In the genomic region with DNA sequence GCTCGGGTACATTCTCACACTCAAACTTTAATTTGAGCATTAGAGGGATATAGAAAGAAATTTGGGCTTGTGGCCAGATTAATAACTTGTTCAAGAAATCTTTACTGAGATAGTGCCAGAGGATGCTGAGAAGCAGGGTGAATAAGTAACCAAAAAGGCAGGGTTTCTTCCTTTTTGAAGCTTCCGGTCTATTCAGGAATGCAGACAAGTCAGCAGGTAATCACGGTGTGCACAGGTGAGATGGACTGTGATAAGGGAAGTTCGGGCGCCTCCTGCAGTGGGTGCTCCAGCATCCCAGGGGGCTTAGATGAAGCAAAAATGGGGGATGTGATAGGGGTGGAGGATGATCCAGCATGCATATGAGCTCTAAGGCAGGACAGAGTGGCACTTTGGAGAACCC, we compare ENCODE assay signal across 22 cellular contexts. TPM values are rescaled to one million over a fixed set of nuclear protein-coding genes. Genes with fewer than 3 reads are reported as not detected.
DNase-seq lines count a peak whose midpoint lies in the region; ATAC-seq, FAIRE-seq and TF ChIP-seq lines count a peak whose summit lies in the region.
"Had no signal": no experiment of that assay in that cellular context is flagged by ENCODE, and none has a peak within 500 bp of the region (broad histone marks: within the 10 kb centered on the region; RNA-seq: fewer than 3 reads in every experiment).

No MANE protein-coding gene starts in this region.

- H3K4ac ChIP-seq in mesendoderm (ENCODE audit: low read depth, low read length) = no peak overlapping the region

- no peak overlapping the region for H3K23ac ChIP-seq in mesendoderm (ENCODE audit: low read length)

- no peak overlapping the region for H2BK5ac ChIP-seq in mesendoderm (ENCODE audit: low read length)

- peak overlapping the region; percentile 29 for H3K4me3 Mint-ChIP-seq in Caco-2 (ENCODE audit: unreplicated experiment)
- H3K4me3 Mint-ChIP-seq: CD4-positive, CD25-positive, alpha-beta regulatory T cell had no signal

- no peak overlapping the region for H3K27ac Mint-ChIP-seq in Caco-2 (ENCODE audit: unreplicated experiment)
- H3K27ac Mint-ChIP-seq: CD4-positive, CD25-positive, alpha-beta regulatory T cell had no signal

- H3K9me3 ChIP-seq in Caco-2 (peaks cover 2% of the 10 kb centered on the region; the same call in 1 of the 2 replicates), keratinocyte (ENCODE audit: control insufficient read depth, low read depth, low read length) (no peaks in the 10 kb centered on the region), pancreas (no peaks in the 10 kb centered on the region)
- H3K9me3 ChIP-seq: BLaER1 had no signal

- no peak overlapping the region for H2BK120ac ChIP-seq in mesendoderm (ENCODE audit: low read depth, low read length)

- no peaks in the 10 kb centered on the region for H3K79me1 ChIP-seq in mesendoderm (ENCODE audit: low read length)

- TF ChIP-seq CTCF in Caco-2 (IDR thresholded peaks at IDR 0.05; ENCODE audit: insufficient read depth in 1 of 2, low read depth in 1 of 2, low read length in 1 of 2, severe bottlenecking in 1 of 2, unreplicated experiment in 1 of 2) (peak in 1 of 2 experiments; percentile 19), keratinocyte (optimal IDR thresholded peaks at IDR 0.05 in 1 of 3, IDR thresholded peaks at IDR 0.05 in 1 of 3, conservative IDR thresholded peaks at IDR 0.05 in 1 of 3; ENCODE audit: extremely low read depth in 1 of 3, insufficient read depth in 2 of 3, low read length in 3 of 3) (peak in 1 of 3 experiments; percentile 19), pancreas (IDR thresholded peaks at IDR 0.05) (no peak)

- H3K18ac ChIP-seq in mesendoderm (ENCODE audit: low read length) = no peak overlapping the region

- H3K27me3 Mint-ChIP-seq in Caco-2 (ENCODE audit: insufficient read depth, unreplicated experiment) = no peaks in the 10 kb centered on the region

- POLR2A ChIA-PET in Caco-2 (lab: Charles Lee) = no interaction called here

- no peak overlapping the region for H4K5ac ChIP-seq in mesendoderm (ENCODE audit: low read length)

- no peaks in the 10 kb centered on the region for H3K36me3 Mint-ChIP-seq in Caco-2 (ENCODE audit: insufficient read depth, unreplicated experiment)
- H3K36me3 Mint-ChIP-seq: CD4-positive, CD25-positive, alpha-beta regulatory T cell had no signal

- dilution Hi-C loops in keratinocyte (cut with MboI; ENCODE audit: extremely low pct_ligation_motif_present, low sequenced_read_pairs) = no loop called here

- intact Hi-C loops in Caco-2 (cut with micrococcal nuclease; ENCODE audit: unreplicated experiment) (no loop called here), pancreas (cut with DNase I) (no loop called here)

- H3K9me1 ChIP-seq in keratinocyte (ENCODE audit: control insufficient read depth, extremely low read depth, insufficient read depth, low read length) = no peaks in the 10 kb centered on the region

- no peaks in the 10 kb centered on the region for H3K36me3 ChIP-seq in Caco-2 (ENCODE audit: control insufficient read depth, insufficient read depth, low read length)
- H3K36me3 ChIP-seq in keratinocyte (ENCODE audit: control insufficient read depth in 2 of 2, extremely low read depth in 1 of 2, insufficient read depth in 2 of 2, low read length in 2 of 2) = no peaks in the 10 kb centered on the region
- H3K36me3 ChIP-seq in pancreas = no peaks in the 10 kb centered on the region
- no peaks in the 10 kb centered on the region for H3K36me3 ChIP-seq in mesendoderm (ENCODE audit: control insufficient read depth, insufficient read depth, low read length)
- H3K36me3 ChIP-seq: BLaER1, MG63 had no signal

- H3K4me3 ChIP-seq in Caco-2 (ENCODE audit: low read depth, low read length) (no peak overlapping the region), keratinocyte (ENCODE audit: control insufficient read depth in 2 of 3, extremely low read depth in 1 of 3, insufficient read depth in 2 of 3, low read depth in 1 of 3, low read length in 3 of 3) (no peak overlapping the region), pancreas (no peak overlapping the region), mesendoderm (ENCODE audit: low read length) (no peak overlapping the region)
- H3K4me3 ChIP-seq: BLaER1, MG63 had no signal

- no peak overlapping the region for H3K9ac ChIP-seq in keratinocyte (ENCODE audit: control insufficient read depth, extremely low read depth, insufficient read depth, low read length)
- no peak overlapping the region for H3K9ac ChIP-seq in mesendoderm (ENCODE audit: low read length)
- H3K9ac ChIP-seq: BLaER1 had no signal

- H3K27ac ChIP-seq in keratinocyte (ENCODE audit: control insufficient read depth, insufficient read depth, low read length) (no peak overlapping the region), pancreas (no peak overlapping the region), mesendoderm (ENCODE audit: low read depth, low read length) (no peak overlapping the region)
- H3K27ac ChIP-seq: BLaER1 had no signal

- no TSS peak for BruUV-seq in Caco-2 (replicated peaks; lab: Mats Ljungman, UMichigan)

- H2BK15ac ChIP-seq in mesendoderm (replicated peaks; ENCODE audit: low read depth) = no peak overlapping the region

- H3K9me3 Mint-ChIP-seq in Caco-2 (ENCODE audit: unreplicated experiment) = no peaks in the 10 kb centered on the region

- H3K4me1 ChIP-seq in Caco-2 = peaks cover 21% of the 10 kb centered on the region
- peaks cover 20% of the 10 kb centered on the region for H3K4me1 ChIP-seq in keratinocyte (ENCODE audit: control insufficient read depth, extremely low read depth, insufficient read depth, low read length)
- no peaks in the 10 kb centered on the region for H3K4me1 ChIP-seq in pancreas
- H3K4me1 ChIP-seq in mesendoderm (ENCODE audit: control insufficient read depth, low read depth, low read length) = no peaks in the 10 kb centered on the region
- H3K4me1 ChIP-seq: BLaER1 had no signal

- no peaks in the 10 kb centered on the region for H4K20me1 ChIP-seq in keratinocyte (ENCODE audit: control insufficient read depth, extremely low read depth, insufficient read depth, low read length)
- H4K20me1 ChIP-seq: BLaER1 had no signal

- no peaks in the 10 kb centered on the region for H3K79me2 ChIP-seq in keratinocyte (ENCODE audit: control insufficient read depth, insufficient read depth, low read length)
- no peaks in the 10 kb centered on the region for H3K79me2 ChIP-seq in mesendoderm (ENCODE audit: control insufficient read depth, insufficient read depth, low read length)

- H3K27me3 ChIP-seq in Caco-2 (replicated peaks; ENCODE audit: control insufficient read depth, insufficient read depth, low read length) (no peaks in the 10 kb centered on the region), keratinocyte (ENCODE audit: control insufficient read depth, extremely low read depth, insufficient read depth, low read length) (no peaks in the 10 kb centered on the region), pancreas (no peaks in the 10 kb centered on the region), mesendoderm (ENCODE audit: insufficient read depth, low read length, poor library complexity) (no peaks in the 10 kb centered on the region)
- H3K27me3 ChIP-seq: BLaER1, MG63 had no signal

- no peak overlapping the region for H2AK5ac ChIP-seq in mesendoderm (ENCODE audit: low read length)

- peaks cover 18% of the 10 kb centered on the region for H3K4me1 Mint-ChIP-seq in Caco-2 (ENCODE audit: low read depth, unreplicated experiment)
- H3K4me1 Mint-ChIP-seq: CD4-positive, CD25-positive, alpha-beta regulatory T cell had no signal

- no peak overlapping the region for H3K56ac ChIP-seq in mesendoderm (ENCODE audit: low read length)

- DNase-seq in Caco-2 (peak in 1 of 2 experiments; percentile 39), HT-29 (ENCODE audit: low spot score) (peak; percentile 26), keratinocyte (ENCODE audit: low read depth, low spot score) (no peak), pancreas (no peak), mesendoderm (no peak), NCI-H1930 (lab: John Stamatoyannopoulos, UW) (no peak)
- DNase-seq: CD4-positive, CD25-positive, alpha-beta regulatory T cell; DMS53; KBM-7; MG63; NCI-H1105 treated with DMSO at 0.1 percent for 48 hours; NCI-H146; NCI-H2029; NCI-H446; NCI-H524 treated with DMSO at 0.1 percent for 48 hours; NCI-H774 had no signal

- ATAC-seq in pancreas = peak in 3 of 4 donors; percentile 15 to 50 (median 22)
- ATAC-seq in HG03442 (IDR thresholded peaks at IDR 0.05; ENCODE audit: unreplicated experiment) = no peak

- H2AFZ ChIP-seq in keratinocyte (ENCODE audit: control insufficient read depth, low read length) = no peak overlapping the region

- peak; percentile 9 for FAIRE-seq in keratinocyte (lab: Jason Lieb, UNC)
- FAIRE-seq in pancreas (lab: Jason Lieb, UNC) = no peak
- FAIRE-seq: A204.1, H54, RCC 7860 had no signal

- H4K8ac ChIP-seq in mesendoderm (ENCODE audit: low read depth, low read length) = no peak overlapping the region

- CTCF ChIA-PET in Caco-2 (lab: Charles Lee) = interaction anchor here (0.5 to 1.3 kb wide), 4 partner anchors 11 to 158 kb away, joined by 3 to 9 read pairs (median 6); partner anchors contain the start of gene CYP1B1

- 33 to 43% methylated on average over 5 of the region's 5 CpGs for WGBS in pancreas, 2 donors
- WGBS in mesendoderm (ENCODE audit: extremely low coverage, insufficient coverage, low lambda C conversion rate) = no CpG with 5 or more reads among the region's 5 CpGs

- H3K4me2 ChIP-seq in keratinocyte (ENCODE audit: control insufficient read depth, extremely low read depth, insufficient read depth, low read depth, low read length) (no peak overlapping the region), mesendoderm (ENCODE audit: low read length) (no peak overlapping the region)
- H3K4me2 ChIP-seq: BLaER1 had no signal

RNA-seq across cellular contexts. Expression of gene CYP1B1, which starts 44.9 kb away (rescaled TPM):
- 1.3 and 1.8 TPM in 2 replicates for total RNA-seq in Caco-2 (2022)
- 13.5 and 17.7 TPM in 2 replicates for total RNA-seq in HT-29 (2014; rRNA removed; shearing (Covaris generic))
- polyA plus RNA-seq in keratinocyte = 0.65 to 2.2 TPM (median 1.6 TPM) in 3 replicates
- 1.2 TPM for polyA plus RNA-seq in keratinocyte (2011; ENCODE audit: low read depth)
- 0.88 and 1.4 TPM in 2 replicates for polyA plus RNA-seq in keratinocyte (2011; cell fraction: cytosol; rRNA removed)
- polyA plus RNA-seq in keratinocyte (2011; cell fraction: nucleus; rRNA removed) = 5.2 and 6.2 TPM in 2 replicates
- polyA plus RNA-seq in keratinocyte (2012; ENCODE audit: low replicate concordance) = 0.85 and 2.3 TPM in 2 replicates
- 3.5 to 6.0 TPM (median 5.8 TPM) in 3 replicates for polyA minus RNA-seq in keratinocyte
- polyA minus RNA-seq in keratinocyte (2011; cell fraction: cytosol; rRNA and poly(A)+ RNA removed) = 2.5 TPM
- 11.6 TPM in 2 replicates for polyA minus RNA-seq in keratinocyte (2011; cell fraction: nucleus; rRNA and poly(A)+ RNA removed)
- total RNA-seq in pancreas = 10 to 100 TPM in 2 of 6 donors, 1 to 10 TPM in 3, under 1 TPM in 1; 0.93 to 36.3 (median 5.9) TPM
- 1 to 10 TPM; 2.1 to 4.5 TPM for polyA plus RNA-seq in pancreas
- 35.6 TPM for polyA plus RNA-seq in mesendoderm (2013, experiment 1 of 2)
- 35.0 TPM for polyA plus RNA-seq in mesendoderm (2013, experiment 2 of 2)
- total RNA-seq: CD4-positive, CD25-positive, alpha-beta regulatory T cell; G401 had no signal
